ENCODE assay signal across 9 cellular contexts in the genomic region with DNA sequence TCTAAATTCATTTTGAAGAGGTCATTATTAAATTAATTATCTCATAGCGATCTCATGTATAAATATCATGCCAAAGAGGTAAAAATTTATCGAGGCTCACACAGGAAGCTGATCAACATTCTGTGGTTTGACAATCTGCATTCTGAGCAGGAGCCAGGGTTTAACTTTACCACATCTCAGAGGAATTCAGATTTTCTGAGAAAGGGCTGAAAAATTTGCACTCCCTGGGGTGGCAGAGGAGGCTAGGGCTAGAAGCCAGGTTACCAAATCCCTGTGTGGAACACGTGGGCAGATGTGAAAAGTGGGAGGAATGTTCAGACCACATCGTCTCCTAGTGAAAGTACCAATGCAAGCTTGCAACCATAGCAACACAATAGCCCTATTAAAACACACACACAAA.
DNase-seq lines count a peak whose midpoint lies in the region; ATAC-seq and TF ChIP-seq lines count a peak whose summit lies in the region.
"Had no signal": no experiment of that assay in that cellular context is flagged by ENCODE, and none has a peak within 500 bp of the region (broad histone marks: within the 10 kb centered on the region; RNA-seq: fewer than 3 reads in every experiment).

No MANE protein-coding gene starts in this region.

- CTCF ChIA-PET in CD4-positive, alpha-beta memory T cell (lab: Charles Lee; ENCODE audit: partially characterized antibody) = interaction anchor here (0.8 to 6.6 kb wide), 4 partner anchors 10 to 319 kb away, joined by 3 to 53 read pairs (median 4); no protein-coding TSS in a partner anchor
- CTCF ChIA-PET in T-cell (lab: Charles Lee) = interaction anchor here in 1 of 2 donors (0.6 to 1.3 kb wide), 6 partner anchors 9 to 853 kb away, joined by 3 to 6 read pairs (median 4); partner anchors contain the start of gene CD28

- peaks cover 51% of the 10 kb centered on the region for H3K4me1 ChIP-seq in CD4-positive, alpha-beta memory T cell (ENCODE audit: insufficient read depth, low read length)

- H3K9me3 ChIP-seq in CD4-positive, alpha-beta memory T cell (ENCODE audit: control insufficient read depth in 1 of 2, low read length in 2 of 2) = no peaks in the 10 kb centered on the region

- H3K27me3 Mint-ChIP-seq in CD4-positive, alpha-beta memory T cell = no peaks in the 10 kb centered on the region
- no peaks in the 10 kb centered on the region for H3K27me3 Mint-ChIP-seq in T-cell

- H3K9me3 Mint-ChIP-seq in CD4-positive, alpha-beta memory T cell = peaks cover 0 to 29% (median 14%) of the 10 kb centered on the region in 8 donors
- peaks cover 11 to 31% (median 13%) of the 10 kb centered on the region in 3 donors for H3K9me3 Mint-ChIP-seq in T-cell

- DNase-seq in CD4-positive, alpha-beta memory T cell = peak; percentile 36 to 57 (median 50)
- DNase-seq in T-cell = peak in 14 of 34 experiments; percentile 6 to 25 (median 14)
- DNase-seq in coronary artery (ENCODE audit: low spot score) = peak; percentile 84
- peak; percentile 62 for DNase-seq in sciatic nerve (ENCODE audit: low spot score)
- DNase-seq: activated gamma-delta T cell had no signal

- intact Hi-C loops in CD4-positive, alpha-beta memory T cell (cut with micrococcal nuclease) = loop anchor here (2.0 kb wide), 1 partner anchor 63 kb away; the partner anchor contains the start of gene CTLA4
- intact Hi-C loops in sciatic nerve (cut with DNase I) = no loop called here

- H3K4me3 Mint-ChIP-seq in CD4-positive, alpha-beta memory T cell = peak overlapping the region; percentile 4 to 81 (median 70)
- H3K4me3 Mint-ChIP-seq in T-cell = peak overlapping the region; percentile 14 to 49 (median 37)

- peaks cover 0 to 2% of the 10 kb centered on the region in 2 donors for H3K36me3 Mint-ChIP-seq in CD4-positive, alpha-beta memory T cell
- H3K36me3 Mint-ChIP-seq in T-cell = peaks cover 7% of the 10 kb centered on the region

- H3K27me3 ChIP-seq in CD4-positive, alpha-beta memory T cell (ENCODE audit: insufficient read depth, low read length) = no peaks in the 10 kb centered on the region

- H3K4me3 ChIP-seq in CD4-positive, alpha-beta memory T cell (ENCODE audit: low read length in 2 of 2) = no peak overlapping the region
- no peak overlapping the region for H3K4me3 ChIP-seq in coronary artery

- TF ChIP-seq CTCF in coronary artery (IDR thresholded peaks at IDR 0.05) = no peak

- H3K4me1 Mint-ChIP-seq in CD4-positive, alpha-beta memory T cell = peaks cover 39 to 73% (median 62%) of the 10 kb centered on the region in 4 donors
- H3K4me1 Mint-ChIP-seq in T-cell = peaks cover 51 to 70% (median 60%) of the 10 kb centered on the region in 3 donors

- no peaks in the 10 kb centered on the region for H3K36me3 ChIP-seq in CD4-positive, alpha-beta memory T cell (ENCODE audit: insufficient read depth, low read length)

- no peak overlapping the region for H3K27ac ChIP-seq in CD4-positive, alpha-beta memory T cell (ENCODE audit: low read depth, low read length)
- H3K27ac ChIP-seq in coronary artery = peak overlapping the region; percentile 14 to 40

- peak; percentile 56 to 88 (median 64) for ATAC-seq in T-cell (replicated peaks in 1 of 4)
- peak; percentile 96 for ATAC-seq in sciatic nerve
- ATAC-seq in GM18498 (IDR thresholded peaks at IDR 0.05; ENCODE audit: unreplicated experiment) = no peak
- no peak for ATAC-seq in HG03139 (IDR thresholded peaks at IDR 0.05; ENCODE audit: unreplicated experiment)
- ATAC-seq in HG03135 (IDR thresholded peaks at IDR 0.05; ENCODE audit: unreplicated experiment) = no peak
- ATAC-seq in GM18873 (IDR thresholded peaks at IDR 0.05; ENCODE audit: low FRiP score, unreplicated experiment) = no peak

- POLR2A ChIA-PET in CD4-positive, alpha-beta memory T cell (lab: Charles Lee; ENCODE audit: partially characterized antibody) = interaction anchor here (0.7 to 3.2 kb wide), 11 partner anchors 10 to 1169 kb away, joined by 3 to 17 read pairs (median 5); partner anchors contain the start of gene FAM117B
- POLR2A ChIA-PET in T-cell (lab: Charles Lee) = interaction anchor here (0.6 to 1.2 kb wide), 3 partner anchors 10 to 95 kb away, joined by 3 to 8 read pairs (median 6); no protein-coding TSS in a partner anchor

- peak overlapping the region; percentile 25 to 95 (median 87) for H3K27ac Mint-ChIP-seq in CD4-positive, alpha-beta memory T cell
- peak overlapping the region; percentile 83 for H3K27ac Mint-ChIP-seq in T-cell

Comparison
In these comparisons a context has a peak if more than half of its experiments do, and no peak if none do; other contexts are left out.
1. ATAC-seq: peak in T-cell (4 of 4) and sciatic nerve (single experiment); none in GM18498 (single experiment), HG03139 (single experiment), HG03135 (single experiment) and GM18873 (single experiment).